ENCODE assay signal across 29 cellular contexts in genomic region chr1:11879311-11880180, GRCh38. TPM values are rescaled to one million over a fixed set of nuclear protein-coding genes. Genes with fewer than 3 reads are reported as not detected.
"Had no signal": no experiment of that assay in that cellular context is flagged by ENCODE, and none has a peak within 500 bp of the region (broad histone marks: within the 10 kb centered on the region; RNA-seq: fewer than 3 reads in every experiment).

No MANE protein-coding gene starts in this region.

- ATAC-seq: activated T-cell treated with anti-CD3 and anti-CD28 coated beads, Interleukin-2, amount 50 U/mL, for 72 hours; gastroesophageal sphincter; pancreas had no signal

- H3K4me3 Mint-ChIP-seq: activated CD4-positive, alpha-beta memory T cell treated with anti-CD3 and anti-CD28 coated beads, Interleukin-2, amount 10 ng/mL, durations not matched to agents 7 days and 5 days; activated naive CD4-positive, alpha-beta T cell treated with anti-CD3 and anti-CD28 coated beads for 36 hours; activated naive CD8-positive, alpha-beta T cell treated with anti-CD3 and anti-CD28 coated beads, Interleukin-2, amount 10 ng/mL, durations not matched to agents 7 days and 5 days; activated T-cell treated with anti-CD3 and anti-CD28 coated beads, Interleukin-2, amount 50 U/mL, for 72 hours; endodermal cell; natural killer cell treated with Interleukin-12 subunit alpha and Interleukin-12 subunit beta and Interleukin-15 and Interleukin-18, amount 100 ng/mL, for 72 hours; stimulated activated naive CD8-positive, alpha-beta T cell treated with anti-CD3 and anti-CD28 coated beads, Interleukin-15, Interleukin-2, amounts not matched to agents 100 ng/mL and 50 ng/mL, for 24 hours; T-helper 1 cell treated with Interleukin-12 subunit alpha and Interleukin-12 subunit beta and Interleukin-4 antibody, amounts not matched to agents 30 μg/mL and 1 μg/mL, for 36 hours had no signal

- H3K4me2 ChIP-seq: smooth muscle cell had no signal

- H3K4me1 ChIP-seq: breast epithelium had no signal

- DNase-seq: activated CD4-positive, alpha-beta memory T cell treated with anti-CD3 and anti-CD28 coated beads, Interleukin-2, amount 10 ng/mL, durations not matched to agents 7 days and 5 days; activated CD4-positive, alpha-beta T cell treated with anti-CD3 and anti-CD28 coated beads for 48 hours; activated CD4-positive, CD25-positive, alpha-beta regulatory T cell; activated effector memory CD4-positive, alpha-beta T cell treated with Interleukin-2 at 50 U/mL for 16 hours; activated naive CD4-positive, alpha-beta T cell treated with anti-CD3 and anti-CD28 coated beads for 36 hours; activated naive CD8-positive, alpha-beta T cell treated with anti-CD3 and anti-CD28 coated beads, Interleukin-2, amount 10 ng/mL, durations not matched to agents 7 days and 5 days; activated T-cell treated with anti-CD3 and anti-CD28 coated beads, Interleukin-2, amount 50 U/mL, for 72 hours; amniotic stem cell; cerebellar nuclear complex; cortex of kidney; endodermal cell; esophagus squamous epithelium; head of caudate nucleus; pancreas; sigmoid colon; stimulated activated CD4-positive, alpha-beta T cell treated with anti-CD3 and anti-CD28 coated beads, Interleukin-15, amount 100 ng/mL, for 24 hours; T1000; tibial artery had no signal

- H3K4me3 ChIP-seq: breast epithelium, esophagus squamous epithelium, gastroesophageal sphincter, pancreas, sigmoid colon, smooth muscle cell, tibial artery had no signal

- H3K9me3 Mint-ChIP-seq: activated CD4-positive, alpha-beta memory T cell treated with anti-CD3 and anti-CD28 coated beads, Interleukin-2, amount 10 ng/mL, durations not matched to agents 7 days and 5 days; activated naive CD4-positive, alpha-beta T cell treated with anti-CD3 and anti-CD28 coated beads for 36 hours; activated naive CD8-positive, alpha-beta T cell treated with anti-CD3 and anti-CD28 coated beads, Interleukin-2, amount 10 ng/mL, durations not matched to agents 7 days and 5 days; activated T-cell treated with anti-CD3 and anti-CD28 coated beads, Interleukin-2, amount 50 U/mL, for 72 hours; endodermal cell; natural killer cell treated with Interleukin-12 subunit alpha and Interleukin-12 subunit beta and Interleukin-15 and Interleukin-18, amount 100 ng/mL, for 72 hours; stimulated activated naive CD8-positive, alpha-beta T cell treated with anti-CD3 and anti-CD28 coated beads, Interleukin-15, Interleukin-2, amounts not matched to agents 100 ng/mL and 50 ng/mL, for 24 hours; T-helper 1 cell treated with Interleukin-12 subunit alpha and Interleukin-12 subunit beta and Interleukin-4 antibody, amounts not matched to agents 30 μg/mL and 1 μg/mL, for 36 hours had no signal

- H3K27ac Mint-ChIP-seq: activated CD4-positive, alpha-beta memory T cell treated with anti-CD3 and anti-CD28 coated beads, Interleukin-2, amount 10 ng/mL, durations not matched to agents 7 days and 5 days; activated naive CD4-positive, alpha-beta T cell treated with anti-CD3 and anti-CD28 coated beads for 36 hours; activated naive CD8-positive, alpha-beta T cell treated with anti-CD3 and anti-CD28 coated beads, Interleukin-2, amount 10 ng/mL, durations not matched to agents 7 days and 5 days; activated T-cell treated with anti-CD3 and anti-CD28 coated beads, Interleukin-2, amount 50 U/mL, for 72 hours; endodermal cell; natural killer cell treated with Interleukin-12 subunit alpha and Interleukin-12 subunit beta and Interleukin-15 and Interleukin-18, amount 100 ng/mL, for 72 hours; stimulated activated naive CD8-positive, alpha-beta T cell treated with anti-CD3 and anti-CD28 coated beads, Interleukin-15, Interleukin-2, amounts not matched to agents 100 ng/mL and 50 ng/mL, for 24 hours; T-helper 1 cell treated with Interleukin-12 subunit alpha and Interleukin-12 subunit beta and Interleukin-4 antibody, amounts not matched to agents 30 μg/mL and 1 μg/mL, for 36 hours had no signal

- H3K36me3 Mint-ChIP-seq: activated naive CD8-positive, alpha-beta T cell treated with anti-CD3 and anti-CD28 coated beads, Interleukin-2, amount 10 ng/mL, durations not matched to agents 7 days and 5 days; natural killer cell treated with Interleukin-12 subunit alpha and Interleukin-12 subunit beta and Interleukin-15 and Interleukin-18, amount 100 ng/mL, for 72 hours had no signal

- H3K4me1 Mint-ChIP-seq: activated CD4-positive, alpha-beta memory T cell treated with anti-CD3 and anti-CD28 coated beads, Interleukin-2, amount 10 ng/mL, durations not matched to agents 7 days and 5 days had no signal

- FAIRE-seq: keratinocyte, pancreas had no signal

- H3K27me3 ChIP-seq: pancreas had no signal

- H3K36me3 ChIP-seq: breast epithelium, esophagus squamous epithelium, gastroesophageal sphincter, neutrophil, pancreas, sigmoid colon, tibial artery had no signal

- H3K9me3 ChIP-seq: breast epithelium, esophagus squamous epithelium, gastroesophageal sphincter, neutrophil, pancreas, sigmoid colon, tibial artery had no signal

- H3K27ac ChIP-seq: esophagus squamous epithelium, neutrophil, pancreas, tibial artery had no signal

RNA-seq across cellular contexts. Expression of gene NPPB, which starts 20.8 kb away (rescaled TPM):
- total RNA-seq: activated CD4-positive, alpha-beta memory T cell treated with anti-CD3 and anti-CD28 coated beads, Interleukin-2, amount 10 ng/mL, durations not matched to agents 7 days and 5 days; activated naive CD4-positive, alpha-beta T cell treated with anti-CD3 and anti-CD28 coated beads for 36 hours; activated naive CD8-positive, alpha-beta T cell treated with anti-CD3 and anti-CD28 coated beads, Interleukin-2, amount 10 ng/mL, durations not matched to agents 7 days and 5 days; activated T-cell treated with anti-CD3 and anti-CD28 coated beads, Interleukin-2, amount 50 U/mL, for 72 hours; breast epithelium; esophagus squamous epithelium; gastroesophageal sphincter; liver; natural killer cell treated with Interleukin-12 subunit alpha and Interleukin-12 subunit beta and Interleukin-15 and Interleukin-18, amount 100 ng/mL, for 72 hours; pulmonary artery endothelial cell; sigmoid colon; ureter had no signal
- polyA plus RNA-seq: keratinocyte, liver had no signal

RNA-seq across cellular contexts. Expression of gene NPPA, which starts 32.0 kb away (rescaled TPM):
- total RNA-seq: activated CD4-positive, alpha-beta memory T cell treated with anti-CD3 and anti-CD28 coated beads, Interleukin-2, amount 10 ng/mL, durations not matched to agents 7 days and 5 days; activated naive CD4-positive, alpha-beta T cell treated with anti-CD3 and anti-CD28 coated beads for 36 hours; activated naive CD8-positive, alpha-beta T cell treated with anti-CD3 and anti-CD28 coated beads, Interleukin-2, amount 10 ng/mL, durations not matched to agents 7 days and 5 days; activated T-cell treated with anti-CD3 and anti-CD28 coated beads, Interleukin-2, amount 50 U/mL, for 72 hours; endodermal cell; esophagus squamous epithelium; liver; natural killer cell treated with Interleukin-12 subunit alpha and Interleukin-12 subunit beta and Interleukin-15 and Interleukin-18, amount 100 ng/mL, for 72 hours; pulmonary artery endothelial cell; sigmoid colon; smooth muscle cell; ureter had no signal
- polyA plus RNA-seq: keratinocyte had no signal
